ENCODE assay signal across 13 cellular contexts in the genomic region with DNA sequence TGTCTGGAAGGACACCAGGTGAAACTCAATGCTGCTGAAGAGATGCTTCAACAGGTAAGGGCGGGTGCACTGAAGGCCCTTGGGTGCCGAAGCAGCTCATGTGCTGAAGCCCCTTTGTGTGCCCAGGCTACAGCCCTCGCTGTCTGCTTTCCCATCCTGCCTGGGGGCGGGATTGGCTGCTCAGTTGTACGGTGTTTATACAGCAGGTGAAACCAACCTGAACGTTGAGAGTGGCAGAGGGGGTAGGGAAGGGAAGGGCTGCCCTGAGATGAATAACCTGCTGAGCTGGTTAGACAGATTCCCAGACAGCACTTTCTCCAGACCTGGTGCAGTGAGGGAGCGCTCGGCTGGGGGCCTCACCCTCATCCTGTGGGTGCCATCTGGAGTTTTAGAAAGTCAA.
A peak's percentile ranks its signal among the peaks of the same experiment; 100 is the strongest.
DNase-seq lines count a peak whose midpoint lies in the region; ATAC-seq, FAIRE-seq and TF ChIP-seq lines count a peak whose summit lies in the region.
"Had no signal": no experiment of that assay in that cellular context is flagged by ENCODE, and none has a peak within 500 bp of the region (broad histone marks: within the 10 kb centered on the region; RNA-seq: fewer than 3 reads in every experiment).

No MANE protein-coding gene starts in this region.

- peaks cover 5% of the 10 kb centered on the region for H3K4me1 Mint-ChIP-seq in activated naive CD8-positive, alpha-beta T cell treated with anti-CD3 and anti-CD28 coated beads, Interleukin-2, amount 50 U/mL, for 24 hours

- H3K4me2 ChIP-seq in HCT116 (ENCODE audit: low read length): peak overlapping the region; percentile 8; the same call in 1 of the 2 replicates

- intact Hi-C loops in HCT116 (cut with micrococcal nuclease): no loop called here
- intact Hi-C loops in kidney (cut with DNase I): no loop called here
- intact Hi-C loops in gastrocnemius medialis (cut with DNase I; ENCODE audit: low total_unique reads): no loop called here

- TF ChIP-seq POLR2A in HCT116 (IDR thresholded peaks at IDR 0.05; ENCODE audit: borderline replicate concordance, extremely low read depth, insufficient read depth, insufficient read length): no peak
- no peak for TF ChIP-seq POLR2A in gastrocnemius medialis (IDR thresholded peaks at IDR 0.05)

- H3K4me1 ChIP-seq in HCT116 (ENCODE audit: control insufficient read depth in 1 of 2, insufficient read depth in 2 of 2, low read length in 2 of 2) (peaks cover 4 to 13% of the 10 kb centered on the region in 2 experiments; a peak in 2 of 4 replicates), kidney (ENCODE audit: control insufficient read depth in 1 of 2, insufficient read depth in 1 of 2, low read depth in 1 of 2, low read length in 2 of 2) (peaks cover 11 to 17% of the 10 kb centered on the region in 2 donors), gastrocnemius medialis (peaks cover 44% of the 10 kb centered on the region in 2 donors)

- TF ChIP-seq CTCF in HCT116 (IDR thresholded peaks at IDR 0.05 in 2 of 3, conservative IDR thresholded peaks at IDR 0.05 in 1 of 3; ENCODE audit: borderline replicate concordance in 1 of 3, insufficient read depth in 1 of 3, low read depth in 2 of 3, low read length in 2 of 3) (no peak), kidney (IDR thresholded peaks at IDR 0.05; ENCODE audit: borderline replicate concordance, extremely low read depth, insufficient read depth) (no peak), gastrocnemius medialis (IDR thresholded peaks at IDR 0.05 in 4 of 5, conservative IDR thresholded peaks at IDR 0.05 in 1 of 5) (no peak)

- no peaks in the 10 kb centered on the region for H3K9me3 ChIP-seq in HCT116 (ENCODE audit: control insufficient read depth in 1 of 2, insufficient read depth in 1 of 2, low read depth in 1 of 2, low read length in 2 of 2)
- H3K9me3 ChIP-seq in kidney (ENCODE audit: control insufficient read depth in 1 of 2, low read length in 2 of 2): no peaks in the 10 kb centered on the region
- H3K9me3 ChIP-seq in gastrocnemius medialis: no peaks in the 10 kb centered on the region

- H3K27ac ChIP-seq in HCT116 (ENCODE audit: low read depth, low read length) (no peak overlapping the region), kidney (ENCODE audit: low read depth in 2 of 2, low read length in 2 of 2) (peak overlapping the region; percentile 51 to 75), gastrocnemius medialis (peak overlapping the region; percentile 67 to 82 (median 77))

- FAIRE-seq in kidney (lab: Jason Lieb, UNC): no peak

- no peaks in the 10 kb centered on the region for H4K20me1 ChIP-seq in HCT116 (ENCODE audit: insufficient read depth)

- no peak overlapping the region for H2AFZ ChIP-seq in HCT116 (ENCODE audit: low read depth, low read length, poor library complexity, severe bottlenecking)

- no peaks in the 10 kb centered on the region for H3K27me3 Mint-ChIP-seq in activated naive CD8-positive, alpha-beta T cell treated with anti-CD3 and anti-CD28 coated beads, Interleukin-2, amount 50 U/mL, for 24 hours
- H3K27me3 Mint-ChIP-seq: activated CD4-positive, alpha-beta memory T cell treated with anti-CD3 and anti-CD28 coated beads for 36 hours; activated naive CD4-positive, alpha-beta T cell treated with anti-CD3 and anti-CD28 coated beads, Interleukin-2, amount 50 U/mL, for 24 hours; T-helper 17 cell had no signal

- H3K36me3 Mint-ChIP-seq in activated naive CD8-positive, alpha-beta T cell treated with anti-CD3 and anti-CD28 coated beads, Interleukin-2, amount 50 U/mL, for 24 hours (ENCODE audit: low read depth): peaks cover 1% of the 10 kb centered on the region
- H3K36me3 Mint-ChIP-seq: activated naive CD4-positive, alpha-beta T cell treated with anti-CD3 and anti-CD28 coated beads, Interleukin-2, amount 50 U/mL, for 24 hours had no signal

- H3K4me3 ChIP-seq in HCT116 (replicated peaks in 1 of 2; ENCODE audit: low read depth in 1 of 2, low read length in 2 of 2): no peak overlapping the region
- H3K4me3 ChIP-seq in kidney (ENCODE audit: low read length in 2 of 2): peak overlapping the region in 1 of 2 donors; percentile 25
- no peak overlapping the region for H3K4me3 ChIP-seq in gastrocnemius medialis

- no peak overlapping the region for H3K9ac ChIP-seq in HCT116 (ENCODE audit: low read length)
- no peak overlapping the region for H3K9ac ChIP-seq in kidney (ENCODE audit: low read length in 2 of 2)

- POLR2A ChIA-PET in HCT116 (lab: Charles Lee): no interaction called here

- in situ Hi-C loops in gastrocnemius medialis (cut with MboI; ENCODE audit: low sequenced_read_pairs in 4 of 4): no loop called here

- no peaks in the 10 kb centered on the region for H3K9me2 ChIP-seq in HCT116 (ENCODE audit: insufficient read depth)

- no peak overlapping the region for H3K27ac Mint-ChIP-seq in activated naive CD8-positive, alpha-beta T cell treated with anti-CD3 and anti-CD28 coated beads, Interleukin-2, amount 50 U/mL, for 24 hours
- H3K27ac Mint-ChIP-seq: activated CD4-positive, alpha-beta memory T cell treated with anti-CD3 and anti-CD28 coated beads for 36 hours; activated naive CD4-positive, alpha-beta T cell treated with anti-CD3 and anti-CD28 coated beads, Interleukin-2, amount 50 U/mL, for 24 hours; CD14-positive monocyte; T-helper 17 cell had no signal

- ATAC-seq in HCT116 (peak; percentile 60; the same call in 1 of the 2 replicates), gastrocnemius medialis (no peak), HG03460 (IDR thresholded peaks at IDR 0.05; ENCODE audit: unreplicated experiment) (no peak)
- ATAC-seq in activated naive CD8-positive, alpha-beta T cell treated with anti-CD3 and anti-CD28 coated beads, Interleukin-2, amount 50 U/mL, for 24 hours: no peak
- ATAC-seq: T-helper 17 cell had no signal

- H3K36me3 ChIP-seq in HCT116 (ENCODE audit: control insufficient read depth in 1 of 2, insufficient read depth in 2 of 2, low read length in 2 of 2) (no peaks in the 10 kb centered on the region), kidney (ENCODE audit: control insufficient read depth in 1 of 2, insufficient read depth in 2 of 2, low read length in 2 of 2) (peaks cover 0 to 6% of the 10 kb centered on the region in 2 donors), gastrocnemius medialis (peaks cover 2 to 5% of the 10 kb centered on the region in 2 donors)

- no TSS peak for BruUV-seq in HCT116 (replicated peaks; lab: Mats Ljungman, UMichigan)

- no peak overlapping the region for H3K4me3 Mint-ChIP-seq in activated naive CD8-positive, alpha-beta T cell treated with anti-CD3 and anti-CD28 coated beads, Interleukin-2, amount 50 U/mL, for 24 hours
- H3K4me3 Mint-ChIP-seq: activated CD4-positive, alpha-beta memory T cell treated with anti-CD3 and anti-CD28 coated beads for 36 hours; activated naive CD4-positive, alpha-beta T cell treated with anti-CD3 and anti-CD28 coated beads, Interleukin-2, amount 50 U/mL, for 24 hours; CD14-positive monocyte; T-helper 17 cell had no signal

- RAD21 ChIA-PET in HCT116 (lab: Charles Lee; ENCODE audit: low non-redundant PET in 1 of 2, low total read pairs in 2 of 2, uncharacterized antibody in 2 of 2, unreplicated experiment in 2 of 2): no interaction called here

- CTCF ChIA-PET in HCT116 (lab: Charles Lee): no interaction called here

- DNase-seq in HCT116 (ENCODE audit: low read depth, low spot score) (no peak), NCI-H510A treated with DMSO at 0.1 percent for 48 hours (lab: John Stamatoyannopoulos, UW) (peak; percentile 89), kidney (peak; percentile 87), gastrocnemius medialis (no peak), Kasumi-1 (lab: John Stamatoyannopoulos, UW) (no peak), activated gamma-delta T cell treated with Interleukin-2 at 50 U/mL for 16 hours (no peak)
- DNase-seq in activated naive CD8-positive, alpha-beta T cell treated with anti-CD3 and anti-CD28 coated beads, Interleukin-2, amount 50 U/mL, for 24 hours: no peak
- DNase-seq: activated CD4-positive, alpha-beta memory T cell treated with anti-CD3 and anti-CD28 coated beads for 36 hours; OCI-M1; T-helper 17 cell had no signal

- TF ChIP-seq RAD21 in HCT116 (IDR thresholded peaks at IDR 0.05; ENCODE audit: low read depth): no peak

- no peaks in the 10 kb centered on the region for H3K79me2 ChIP-seq in HCT116 (ENCODE audit: insufficient read depth, low read length)

- H3K27me3 ChIP-seq in HCT116 (ENCODE audit: insufficient read depth, low read length) (no peaks in the 10 kb centered on the region), gastrocnemius medialis (no peaks in the 10 kb centered on the region)

- H3K9me3 Mint-ChIP-seq in activated naive CD8-positive, alpha-beta T cell treated with anti-CD3 and anti-CD28 coated beads, Interleukin-2, amount 50 U/mL, for 24 hours: no peaks in the 10 kb centered on the region
- H3K9me3 Mint-ChIP-seq: activated CD4-positive, alpha-beta memory T cell treated with anti-CD3 and anti-CD28 coated beads for 36 hours; activated naive CD4-positive, alpha-beta T cell treated with anti-CD3 and anti-CD28 coated beads, Interleukin-2, amount 50 U/mL, for 24 hours had no signal

TF ChIP-seq in HCT116, 20 proteins besides CTCF, POLR2A, EP300 and RAD21:
- TF ChIP-seq POLR2AphosphoS5 (IDR thresholded peaks at IDR 0.05; ENCODE audit: low read depth, low read length) (no peak), SP1 (IDR thresholded peaks at IDR 0.05; ENCODE audit: low read depth) (peak; percentile 47; the same call in 1 of the 2 replicates)
TF ChIP-seq in HCT116: peak in this region for 1.

Comparison
In these comparisons a context has a peak if more than half of its experiments do, and no peak if none do; other contexts are left out.
1. DNase-seq: peak in NCI-H510A treated with DMSO at 0.1 percent for 48 hours (single experiment) and kidney (single experiment); none in HCT116 (single experiment), gastrocnemius medialis (0 of 2), activated naive CD8-positive, alpha-beta T cell treated with anti-CD3 and anti-CD28 coated beads, Interleukin-2, amount 50 U/mL, for 24 hours (single experiment), Kasumi-1 (0 of 2) and activated gamma-delta T cell treated with Interleukin-2 at 50 U/mL for 16 hours (single experiment).